ENCODE assay signal across 12 cellular contexts in genomic region chr4:84870398-84871163, GRCh38.
A peak's percentile ranks its signal among the peaks of the same experiment; 100 is the strongest.
DNase-seq lines count a peak whose midpoint lies in the region; ATAC-seq and TF ChIP-seq lines count a peak whose summit lies in the region.
"Had no signal": no experiment of that assay in that cellular context is flagged by ENCODE, and none has a peak within 500 bp of the region (broad histone marks: within the 10 kb centered on the region; RNA-seq: fewer than 3 reads in every experiment).

No MANE protein-coding gene starts in this region.

- no peaks in the 10 kb centered on the region for H3K36me3 ChIP-seq in PC-3 (ENCODE audit: low read depth, low read length)
- no peaks in the 10 kb centered on the region for H3K36me3 ChIP-seq in MM.1S (replicated peaks; ENCODE audit: insufficient read depth, low read length)
- H3K36me3 ChIP-seq: thyroid gland had no signal

- H3K9ac ChIP-seq in PC-3 (ENCODE audit: low read length) (no peak overlapping the region), MM.1S (ENCODE audit: low read length) (no peak overlapping the region)

- no TSS peak for BruUV-seq in PC-3 (replicated peaks; lab: Mats Ljungman, UMichigan)

- H3K4me1 Mint-ChIP-seq in mesothelial cell of epicardium = peaks cover 37% of the 10 kb centered on the region

- no peaks in the 10 kb centered on the region for H3K9me2 ChIP-seq in PC-3 (replicated peaks; ENCODE audit: low read length)
- no peaks in the 10 kb centered on the region for H3K9me2 ChIP-seq in MM.1S (replicated peaks; ENCODE audit: insufficient read depth, low read length)

- CTCF ChIA-PET in PC-3 (lab: Charles Lee) = no interaction called here

- DNase-seq in EH (ENCODE audit: low read depth) = peak; percentile 87
- peak; percentile 49 for DNase-seq in PC-3
- DNase-seq in epithelial cell of prostate (ENCODE audit: low read depth, low spot score) = no peak
- DNase-seq in mesothelial cell of epicardium (ENCODE audit: low spot score in 2 of 2, unreplicated experiment in 2 of 2) = no peak
- DNase-seq in NK-92 treated with Interleukin-12 subunit alpha and Interleukin-12 subunit beta, amount 100 ng/mL, for 24 hours (lab: John Stamatoyannopoulos, UW) = no peak
- DNase-seq in MM.1S = no peak
- DNase-seq: activated effector memory CD4-positive, alpha-beta T cell treated with Interleukin-2 at 50 U/mL for 16 hours; Karpas-422; stimulated activated CD4-positive, alpha-beta T cell treated with anti-CD3 and anti-CD28 coated beads, Interleukin-4, amount 100 ng/mL, for 24 hours; thyroid gland had no signal

- no peak overlapping the region for H2AFZ ChIP-seq in PC-3 (ENCODE audit: low read length)
- no peak overlapping the region for H2AFZ ChIP-seq in MM.1S (ENCODE audit: low read length)

- H3K79me2 ChIP-seq in PC-3 (ENCODE audit: low read length) = peaks cover 5% of the 10 kb centered on the region; the same call in 1 of the 2 replicates
- no peaks in the 10 kb centered on the region for H3K79me2 ChIP-seq in MM.1S (ENCODE audit: low read length)

- H3K4me1 ChIP-seq in PC-3 (ENCODE audit: insufficient read depth, low read length) = peaks cover 14% of the 10 kb centered on the region
- H3K4me1 ChIP-seq in MM.1S (ENCODE audit: low read length) = no peaks in the 10 kb centered on the region
- H3K4me1 ChIP-seq: thyroid gland had no signal

- ATAC-seq in PC-3 (peak; percentile 83), HG03196 (IDR thresholded peaks at IDR 0.05; ENCODE audit: unreplicated experiment) (no peak), HG03039 (IDR thresholded peaks at IDR 0.05; ENCODE audit: unreplicated experiment) (no peak)

- peaks cover 23% of the 10 kb centered on the region for H3K36me3 Mint-ChIP-seq in mesothelial cell of epicardium

- H3F3A ChIP-seq in PC-3 (ENCODE audit: low read length, unreplicated experiment) (no peaks in the 10 kb centered on the region), MM.1S (ENCODE audit: insufficient read depth, low read length) (no peaks in the 10 kb centered on the region)

- no peak overlapping the region for H3K4me3 Mint-ChIP-seq in mesothelial cell of epicardium

- H3K4me3 ChIP-seq in PC-3 (ENCODE audit: low read length) (no peak overlapping the region), MM.1S (ENCODE audit: low read length) (no peak overlapping the region)
- H3K4me3 ChIP-seq: thyroid gland had no signal

- TF ChIP-seq CTCF in PC-3 (conservative IDR thresholded peaks at IDR 0.05; ENCODE audit: low read depth, low read length) (no peak), mesothelial cell of epicardium (IDR thresholded peaks at IDR 0.05; ENCODE audit: unreplicated experiment) (no peak), MM.1S (IDR thresholded peaks at IDR 0.05; ENCODE audit: low read length) (no peak)

- H3K9me3 Mint-ChIP-seq in mesothelial cell of epicardium = peaks cover 10% of the 10 kb centered on the region

- H4K20me1 ChIP-seq in PC-3 (ENCODE audit: low read length) (no peaks in the 10 kb centered on the region), MM.1S (ENCODE audit: insufficient read depth, low read length) (no peaks in the 10 kb centered on the region)

- H3K4me2 ChIP-seq in PC-3 (ENCODE audit: low read length) (peak overlapping the region; percentile 16), MM.1S (ENCODE audit: low read depth, low read length) (no peak overlapping the region)

- peak overlapping the region; percentile 84 for H3K27ac Mint-ChIP-seq in mesothelial cell of epicardium

- no peak overlapping the region for H3K27ac ChIP-seq in PC-3 (ENCODE audit: low read length)
- H3K27ac ChIP-seq in epithelial cell of prostate = peak overlapping the region; percentile 16
- no peak overlapping the region for H3K27ac ChIP-seq in MM.1S (ENCODE audit: low read length)
- H3K27ac ChIP-seq: thyroid gland had no signal

- H3K9me3 ChIP-seq in PC-3 (ENCODE audit: low read length) = no peaks in the 10 kb centered on the region
- H3K9me3 ChIP-seq in MM.1S (replicated peaks; ENCODE audit: insufficient read depth, low read length) = no peaks in the 10 kb centered on the region
- H3K9me3 ChIP-seq: thyroid gland had no signal

- H3K27me3 Mint-ChIP-seq in mesothelial cell of epicardium (ENCODE audit: low read depth) = no peaks in the 10 kb centered on the region

- intact Hi-C loops in PC-3 (cut with micrococcal nuclease) = no loop called here

- POLR2A ChIA-PET in PC-3 (lab: Charles Lee; ENCODE audit: unreplicated experiment) = no interaction called here

- no peaks in the 10 kb centered on the region for H3K27me3 ChIP-seq in PC-3 (ENCODE audit: low read length)
- H3K27me3 ChIP-seq in MM.1S (replicated peaks; ENCODE audit: insufficient read depth, low read length) = no peaks in the 10 kb centered on the region
- H3K27me3 ChIP-seq: thyroid gland had no signal

Comparison
In these comparisons a context has a peak if more than half of its experiments do, and no peak if none do; other contexts are left out.
1. DNase-seq: peak in EH (single experiment) and PC-3 (single experiment); none in epithelial cell of prostate (single experiment), mesothelial cell of epicardium (0 of 2), NK-92 treated with Interleukin-12 subunit alpha and Interleukin-12 subunit beta, amount 100 ng/mL, for 24 hours (single experiment) and MM.1S (single experiment).